Comparison of ENCODE assay signal across 12 cellular contexts in the genomic region with DNA sequence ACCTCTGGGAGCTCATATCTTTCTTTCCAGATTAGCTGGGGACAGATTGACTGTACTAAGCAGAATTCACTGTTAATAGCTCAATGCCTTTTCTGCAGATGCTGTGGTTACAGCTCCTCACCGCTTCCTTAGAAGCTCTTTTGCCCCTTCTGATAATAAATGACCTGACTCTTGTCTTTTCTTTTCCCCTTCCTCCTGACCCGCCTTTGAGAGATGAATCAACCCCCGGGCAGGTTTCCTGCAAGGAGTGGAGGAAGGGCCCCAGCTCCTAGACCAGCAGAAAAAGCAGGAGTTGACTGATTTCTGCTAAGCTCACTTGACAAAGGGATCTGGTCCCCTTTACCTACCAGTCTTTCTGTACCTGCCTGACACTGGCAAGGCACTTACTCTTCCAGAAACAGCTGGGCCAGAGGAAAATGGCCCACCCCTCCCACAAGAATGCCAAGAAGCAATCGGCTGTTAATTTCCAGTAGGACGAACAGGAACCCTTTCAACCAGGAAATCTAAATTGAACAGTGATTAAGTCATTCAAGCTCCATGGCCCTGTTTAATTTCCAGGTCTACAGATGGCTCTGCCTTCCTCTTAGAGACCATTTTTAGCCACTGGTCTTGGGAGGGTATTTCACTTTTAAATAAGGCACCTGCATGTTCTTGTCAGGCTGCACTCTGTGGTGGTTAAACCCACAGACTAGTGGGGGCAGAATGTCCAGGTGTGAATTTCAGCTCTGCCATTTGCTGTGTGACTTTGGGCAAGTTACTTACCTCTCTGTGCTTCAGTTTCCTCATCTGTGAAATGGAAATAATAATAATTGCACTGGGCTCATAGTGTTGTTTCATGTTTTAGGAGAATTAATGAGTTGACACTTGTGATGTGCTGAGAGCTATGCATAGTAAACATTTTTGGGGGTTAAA.
A peak's percentile ranks its signal among the peaks of the same experiment; 100 is the strongest.
DNase-seq lines count a peak whose midpoint lies in the region; FAIRE-seq and TF ChIP-seq lines count a peak whose summit lies in the region.
"Had no signal": no experiment of that assay in that cellular context is flagged by ENCODE, and none has a peak within 500 bp of the region (broad histone marks: within the 10 kb centered on the region; RNA-seq: fewer than 3 reads in every experiment).

No MANE protein-coding gene starts in this region.

- H3K27me3 Mint-ChIP-seq in astrocyte (ENCODE audit: low read depth, unreplicated experiment) = no peaks in the 10 kb centered on the region

- WGBS in mesodermal cell (ENCODE audit: insufficient coverage in 2 of 2), 2 experiments = 36 to 63% methylated on average over 3 to 4 of the region's 5 CpGs
- 42 to 59% methylated on average over 5 of the region's 5 CpGs for WGBS in tibial nerve, 2 donors

- H3K9ac ChIP-seq in astrocyte (ENCODE audit: low read length) = peak overlapping the region; percentile 85

- peaks cover 51% of the 10 kb centered on the region for H3K4me1 Mint-ChIP-seq in astrocyte (ENCODE audit: low read depth, unreplicated experiment)

- H3K27ac ChIP-seq in astrocyte (ENCODE audit: low read depth, low read length) (peak overlapping the region; percentile 87), mesodermal cell (ENCODE audit: low read depth, low read length, severe bottlenecking) (peak overlapping the region; percentile 85), tibial nerve (no peak overlapping the region)
- H3K27ac ChIP-seq: thoracic aorta had no signal

- H3K79me2 ChIP-seq in astrocyte (ENCODE audit: insufficient read depth, low read length) = no peaks in the 10 kb centered on the region

- H3K4me2 ChIP-seq in astrocyte (ENCODE audit: low read length) = peak overlapping the region; percentile 86

- H3K9me3 ChIP-seq in astrocyte (ENCODE audit: insufficient read depth, low read depth, low read length) (no peaks in the 10 kb centered on the region), mesodermal cell (ENCODE audit: control insufficient read depth, low read length) (no peaks in the 10 kb centered on the region), tibial nerve (no peaks in the 10 kb centered on the region)
- H3K9me3 ChIP-seq: thoracic aorta had no signal

- DNase-seq in ELR (ENCODE audit: low read depth) (peak; percentile 60), KG1 (lab: John Stamatoyannopoulos, UW) (peak; percentile 38), astrocyte (ENCODE audit: low read depth) (peak; percentile 78), tibial nerve (ENCODE audit: low spot score in 2 of 2) (no peak), NCI-H446 treated with DMSO at 0.1 percent for 48 hours (lab: John Stamatoyannopoulos, UW) (no peak)
- DNase-seq in stimulated activated CD4-positive, alpha-beta T cell treated with anti-CD3 and anti-CD28 coated beads, Interleukin-2, amount 100 ng/mL, for 24 hours = no peak
- no peak for DNase-seq in activated effector memory CD4-positive, alpha-beta T cell treated with anti-CD3 and anti-CD28 coated beads, Interleukin-2, amount 50 U/mL, for 16 hours
- DNase-seq: activated CD4-positive, alpha-beta T cell treated with anti-CD3 and anti-CD28 coated beads for 1 hour had no signal

- no peaks in the 10 kb centered on the region for H4K20me1 ChIP-seq in astrocyte (ENCODE audit: insufficient read depth, low read length)

- H3K4me3 ChIP-seq in astrocyte (ENCODE audit: insufficient read depth, low read depth, low read length) (peak overlapping the region; percentile 3), mesodermal cell (ENCODE audit: extremely low read depth, insufficient read depth, low read length, poor library complexity, severe bottlenecking) (no peak overlapping the region), tibial nerve (no peak overlapping the region)
- H3K4me3 ChIP-seq: thoracic aorta had no signal

- H3K4me1 ChIP-seq in astrocyte (ENCODE audit: insufficient read depth, low read length) (peaks cover 35% of the 10 kb centered on the region), mesodermal cell (ENCODE audit: control insufficient read depth, insufficient read depth, low read length, poor library complexity, severe bottlenecking) (peaks cover 46% of the 10 kb centered on the region), tibial nerve (peaks cover 0 to 20% (median 0%) of the 10 kb centered on the region in 4 donors)

- no peak for TF ChIP-seq POLR2A in tibial nerve (IDR thresholded peaks at IDR 0.05)

- H3K4me3 Mint-ChIP-seq in astrocyte (ENCODE audit: unreplicated experiment) = peak overlapping the region; percentile 55
- H3K4me3 Mint-ChIP-seq: memory B cell had no signal

- TF ChIP-seq CTCF in astrocyte (IDR thresholded peaks at IDR 0.05; ENCODE audit: insufficient read depth, low read depth, low read length) (no peak), tibial nerve (IDR thresholded peaks at IDR 0.05) (no peak)

- H2AFZ ChIP-seq in astrocyte (ENCODE audit: low read depth, low read length) = peak overlapping the region; percentile 53

- FAIRE-seq in astrocyte (lab: Jason Lieb, UNC) = no peak
- FAIRE-seq: D721Med had no signal

- H3K9me3 Mint-ChIP-seq in astrocyte (ENCODE audit: unreplicated experiment) = peaks cover 2% of the 10 kb centered on the region
- H3K9me3 Mint-ChIP-seq: memory B cell had no signal

- H3K27me3 ChIP-seq in astrocyte (ENCODE audit: insufficient read depth, low read length) (no peaks in the 10 kb centered on the region), tibial nerve (no peaks in the 10 kb centered on the region)

- TF ChIP-seq EP300 in tibial nerve (IDR thresholded peaks at IDR 0.05) = no peak

- H3K36me3 Mint-ChIP-seq in astrocyte (ENCODE audit: low read depth, unreplicated experiment) = no peaks in the 10 kb centered on the region
- H3K36me3 Mint-ChIP-seq: memory B cell had no signal

- H3K36me3 ChIP-seq in astrocyte (ENCODE audit: insufficient read depth, low read length) = no peaks in the 10 kb centered on the region
- no peaks in the 10 kb centered on the region for H3K36me3 ChIP-seq in mesodermal cell (ENCODE audit: control insufficient read depth, insufficient read depth, low read length)
- H3K36me3 ChIP-seq in tibial nerve = no peaks in the 10 kb centered on the region
- H3K36me3 ChIP-seq: thoracic aorta had no signal

- peak overlapping the region; percentile 99 for H3K27ac Mint-ChIP-seq in astrocyte (ENCODE audit: unreplicated experiment)
- H3K27ac Mint-ChIP-seq: memory B cell had no signal

Comparison
In these comparisons a context has a peak if more than half of its experiments do, and no peak if none do; other contexts are left out.
1. DNase-seq: peak in ELR (single experiment), KG1 (single experiment) and astrocyte (single experiment); none in stimulated activated CD4-positive, alpha-beta T cell treated with anti-CD3 and anti-CD28 coated beads, Interleukin-2, amount 100 ng/mL, for 24 hours (0 of 2), activated effector memory CD4-positive, alpha-beta T cell treated with anti-CD3 and anti-CD28 coated beads, Interleukin-2, amount 50 U/mL, for 16 hours (single experiment), tibial nerve (0 of 2) and NCI-H446 treated with DMSO at 0.1 percent for 48 hours (single experiment).
2. H3K27ac ChIP-seq: peak in astrocyte (single experiment) and mesodermal cell (single experiment); none in tibial nerve (0 of 4).